ENCODE assay signal across 9 cellular contexts in the genomic region with DNA sequence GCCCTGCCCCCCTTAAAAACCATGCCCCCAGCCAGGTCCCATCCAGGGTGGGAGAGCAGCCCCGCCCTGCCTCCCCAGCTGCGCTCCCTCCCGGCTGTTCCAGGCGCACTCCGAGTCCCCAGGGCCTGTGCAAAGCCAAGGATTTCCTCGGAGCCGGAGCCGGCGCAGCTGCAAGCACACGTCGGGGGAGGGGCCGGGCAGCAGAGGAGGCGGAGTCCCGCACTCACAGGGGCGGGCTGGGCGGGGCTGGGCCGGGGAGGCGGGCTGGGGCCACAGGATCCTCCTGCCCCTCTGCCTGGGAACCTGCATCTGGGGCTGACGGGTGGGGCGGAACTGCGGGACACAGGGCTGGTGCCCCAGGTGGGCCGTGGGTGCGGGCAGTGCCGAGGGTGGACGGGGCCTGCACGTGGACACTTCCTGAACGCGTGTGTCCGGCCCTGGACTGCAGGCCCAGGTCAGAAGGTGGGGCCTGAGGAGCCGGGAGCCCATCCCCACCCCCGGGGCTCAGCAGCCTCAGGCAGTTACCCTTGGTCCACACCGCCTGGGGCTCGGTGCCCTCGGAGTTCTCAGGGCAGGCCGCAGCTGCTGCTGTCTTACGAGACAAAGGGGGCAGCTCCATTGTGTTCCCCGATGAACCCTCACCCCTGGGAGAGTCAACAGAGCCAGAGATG. TPM values are rescaled to one million over a fixed set of nuclear protein-coding genes. Genes with fewer than 3 reads are reported as not detected.
A peak's percentile ranks its signal among the peaks of the same experiment; 100 is the strongest.
DNase-seq lines count a peak whose midpoint lies in the region; ATAC-seq and TF ChIP-seq lines count a peak whose summit lies in the region.
"Had no signal": no experiment of that assay in that cellular context is flagged by ENCODE, and none has a peak within 500 bp of the region (broad histone marks: within the 10 kb centered on the region; RNA-seq: fewer than 3 reads in every experiment).

No MANE protein-coding gene starts in this region.

- H3K4me3 ChIP-seq in iPS-20b (ENCODE audit: low read length) (peak overlapping the region; percentile 38; the same call in 1 of the 2 replicates), spleen (no peak overlapping the region)
- no peak overlapping the region for H3K4me3 ChIP-seq in effector memory CD4-positive, alpha-beta T cell (ENCODE audit: insufficient read depth, low read depth, low read length, poor library complexity, severe bottlenecking)

- DNase-seq in stimulated activated CD4-positive, alpha-beta T cell treated with anti-CD3 and anti-CD28 coated beads, Interleukin-4, amount 100 ng/mL, for 1 hour = peak; percentile 20
- no peak for DNase-seq in stimulated activated CD4-positive, alpha-beta T cell treated with anti-CD3 and anti-CD28 coated beads, Interleukin-12 subunit alpha, Interleukin-12 subunit beta, amount 100 ng/mL, for 4 hours
- DNase-seq in WTC11 (ENCODE audit: low spot score) (peak; percentile 86), spleen (no peak), GM19240 (ENCODE audit: insufficient read length, low spot score) (no peak)
- no peak for DNase-seq in effector memory CD4-positive, alpha-beta T cell
- DNase-seq: SW 1271 had no signal

- H3K27ac ChIP-seq in iPS-20b (ENCODE audit: low read length) (no peak overlapping the region), spleen (no peak overlapping the region)
- H3K27ac ChIP-seq in effector memory CD4-positive, alpha-beta T cell (ENCODE audit: insufficient read depth, low read length, poor library complexity, severe bottlenecking) = no peak overlapping the region

- TF ChIP-seq CTCF in WTC11 (IDR thresholded peaks at IDR 0.05) = no peak
- TF ChIP-seq CTCF in spleen (IDR thresholded peaks at IDR 0.05 in 8 of 11, conservative IDR thresholded peaks at IDR 0.05 in 3 of 11) = no peak

- peaks cover 6% of the 10 kb centered on the region; the same call in 1 of the 2 replicates for H3K27me3 ChIP-seq in iPS-20b (ENCODE audit: insufficient read depth, low read length)
- H3K27me3 ChIP-seq in spleen (replicated peaks in 1 of 7) = peaks cover 0 to 83% (median 50%) of the 10 kb centered on the region in 7 donors
- H3K27me3 ChIP-seq in effector memory CD4-positive, alpha-beta T cell (replicated peaks; ENCODE audit: control insufficient read depth, insufficient read depth, low read length, poor library complexity, severe bottlenecking) = no peaks in the 10 kb centered on the region

- CTCF ChIA-PET in WTC11 (lab: Charles Lee) = interaction anchor here (0.6 to 2.3 kb wide), 6 partner anchors 9 to 346 kb away, joined by 3 to 18 read pairs (median 4); no protein-coding TSS in a partner anchor

- no peak overlapping the region for H3K27ac Mint-ChIP-seq in WTC11

- H3K9me3 ChIP-seq in iPS-20b (ENCODE audit: insufficient read depth, low read depth, low read length) (no peaks in the 10 kb centered on the region), spleen (no peaks in the 10 kb centered on the region)
- no peaks in the 10 kb centered on the region for H3K9me3 ChIP-seq in effector memory CD4-positive, alpha-beta T cell (ENCODE audit: control insufficient read depth, low read length)

- H3K4me3 Mint-ChIP-seq in WTC11 = no peak overlapping the region

- POLR2A ChIA-PET in WTC11 (lab: Charles Lee) = interaction anchor here (0.6 kb wide), 1 partner anchor 8 kb away, joined by 3 read pairs; no protein-coding TSS in a partner anchor

- H3K36me3 ChIP-seq in iPS-20b (ENCODE audit: insufficient read depth, low read depth, low read length) = no peaks in the 10 kb centered on the region
- no peaks in the 10 kb centered on the region for H3K36me3 ChIP-seq in spleen
- no peaks in the 10 kb centered on the region for H3K36me3 ChIP-seq in effector memory CD4-positive, alpha-beta T cell (ENCODE audit: control insufficient read depth, insufficient read depth, low read length)

- H3K9me3 Mint-ChIP-seq in WTC11 = no peaks in the 10 kb centered on the region

- peak; percentile 91 for ATAC-seq in WTC11
- no peak for ATAC-seq in HG02623 (IDR thresholded peaks at IDR 0.05; ENCODE audit: unreplicated experiment)

- H3K4me1 ChIP-seq in iPS-20b (ENCODE audit: insufficient read depth, low read length) (peaks cover 4% of the 10 kb centered on the region), spleen (peaks cover 0 to 15% (median 0%) of the 10 kb centered on the region in 6 donors)
- H3K4me1 ChIP-seq in effector memory CD4-positive, alpha-beta T cell (ENCODE audit: control insufficient read depth, insufficient read depth, low read length, poor library complexity, severe bottlenecking) = peaks cover 2% of the 10 kb centered on the region

- H3K27me3 Mint-ChIP-seq in WTC11 (ENCODE audit: low read depth) = no peaks in the 10 kb centered on the region

- intact Hi-C loops in spleen (cut with DNase I; ENCODE audit: low total_unique reads) = no loop called here

- no peaks in the 10 kb centered on the region for H3K4me1 Mint-ChIP-seq in WTC11

- H3K36me3 Mint-ChIP-seq in WTC11 = no peaks in the 10 kb centered on the region

- peak overlapping the region; percentile 37; the same call in 1 of the 2 replicates for H3K9ac ChIP-seq in iPS-20b (ENCODE audit: low read depth, low read length)

- TF ChIP-seq POLR2A in spleen (IDR thresholded peaks at IDR 0.05) = no peak

- 23 to 81% (median 27%) methylated on average over 6 to 37 of the region's 37 CpGs; no CpG with 5 or more reads in 1 of the 5 donors for WGBS in spleen, 5 donors

TF ChIP-seq in WTC11, 78 proteins besides CTCF, POLR2A, EP300 and RAD21:
- TF ChIP-seq TCF7 (CRISPR knock-in tag; IDR thresholded peaks at IDR 0.05; ENCODE audit: low read depth) = no peak
- no peak for TF ChIP-seq SMAD4 (CRISPR knock-in tag; IDR thresholded peaks at IDR 0.05)
- TF ChIP-seq ZNF121 (CRISPR knock-in tag; IDR thresholded peaks at IDR 0.05) = 0 out of 2 replicates have a peak, but pooled peaks have one; percentile 13
- TF ChIP-seq, protein P1, sequence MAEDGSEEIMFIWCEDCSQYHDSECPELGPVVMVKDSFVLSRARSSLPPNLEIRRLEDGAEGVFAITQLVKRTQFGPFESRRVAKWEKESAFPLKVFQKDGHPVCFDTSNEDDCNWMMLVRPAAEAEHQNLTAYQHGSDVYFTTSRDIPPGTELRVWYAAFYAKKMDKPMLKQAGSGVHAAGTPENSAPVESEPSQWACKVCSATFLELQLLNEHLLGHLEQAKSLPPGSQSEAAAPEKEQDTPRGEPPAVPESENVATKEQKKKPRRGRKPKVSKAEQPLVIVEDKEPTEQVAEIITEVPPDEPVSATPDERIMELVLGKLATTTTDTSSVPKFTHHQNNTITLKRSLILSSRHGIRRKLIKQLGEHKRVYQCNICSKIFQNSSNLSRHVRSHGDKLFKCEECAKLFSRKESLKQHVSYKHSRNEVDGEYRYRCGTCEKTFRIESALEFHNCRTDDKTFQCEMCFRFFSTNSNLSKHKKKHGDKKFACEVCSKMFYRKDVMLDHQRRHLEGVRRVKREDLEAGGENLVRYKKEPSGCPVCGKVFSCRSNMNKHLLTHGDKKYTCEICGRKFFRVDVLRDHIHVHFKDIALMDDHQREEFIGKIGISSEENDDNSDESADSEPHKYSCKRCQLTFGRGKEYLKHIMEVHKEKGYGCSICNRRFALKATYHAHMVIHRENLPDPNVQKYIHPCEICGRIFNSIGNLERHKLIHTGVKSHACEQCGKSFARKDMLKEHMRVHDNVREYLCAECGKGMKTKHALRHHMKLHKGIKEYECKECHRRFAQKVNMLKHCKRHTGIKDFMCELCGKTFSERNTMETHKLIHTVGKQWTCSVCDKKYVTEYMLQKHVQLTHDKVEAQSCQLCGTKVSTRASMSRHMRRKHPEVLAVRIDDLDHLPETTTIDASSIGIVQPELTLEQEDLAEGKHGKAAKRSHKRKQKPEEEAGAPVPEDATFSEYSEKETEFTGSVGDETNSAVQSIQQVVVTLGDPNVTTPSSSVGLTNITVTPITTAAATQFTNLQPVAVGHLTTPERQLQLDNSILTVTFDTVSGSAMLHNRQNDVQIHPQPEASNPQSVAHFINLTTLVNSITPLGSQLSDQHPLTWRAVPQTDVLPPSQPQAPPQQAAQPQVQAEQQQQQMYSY (CRISPR knock-in tag; IDR thresholded peaks at IDR 0.05) = peak; percentile 88
- peak; percentile 70 for TF ChIP-seq SP1 (CRISPR knock-in tag; conservative IDR thresholded peaks at IDR 0.05)

RNA-seq across cellular contexts. Expression of a gene that starts 24.0 kb away (rescaled TPM):
- total RNA-seq in WTC11 (2021) (0.61 to 0.85 TPM (median 0.78 TPM) in 3 replicates), spleen (not detected)
- not detected for polyA plus RNA-seq in spleen

RNA-seq across cellular contexts. Expression of a gene that starts 47.5 kb away (rescaled TPM):
- total RNA-seq in WTC11 (2021) = 0.13 to 0.16 TPM in 2 of 3 replicates, not detected in the other
- not detected for total RNA-seq in spleen
- polyA plus RNA-seq in spleen = not detected

Comparison
In these comparisons a context has a peak if more than half of its experiments do, and no peak if none do; other contexts are left out.
1. DNase-seq: peak in stimulated activated CD4-positive, alpha-beta T cell treated with anti-CD3 and anti-CD28 coated beads, Interleukin-4, amount 100 ng/mL, for 1 hour (single experiment) and WTC11 (single experiment); none in stimulated activated CD4-positive, alpha-beta T cell treated with anti-CD3 and anti-CD28 coated beads, Interleukin-12 subunit alpha, Interleukin-12 subunit beta, amount 100 ng/mL, for 4 hours (single experiment), spleen (single experiment), effector memory CD4-positive, alpha-beta T cell (0 of 3) and GM19240 (single experiment).